In genomic region chr12:109818253-109818652, GRCh38 we compare ENCODE assay signal across 35 cellular contexts. TPM values are rescaled to one million over a fixed set of nuclear protein-coding genes. Genes with fewer than 3 reads are reported as not detected.
"Had no signal": no experiment of that assay in that cellular context is flagged by ENCODE, and none has a peak within 500 bp of the region (broad histone marks: within the 10 kb centered on the region; RNA-seq: fewer than 3 reads in every experiment).

No MANE protein-coding gene starts in this region.

- H3K4me3 Mint-ChIP-seq: activated CD4-positive, alpha-beta memory T cell treated with anti-CD3 and anti-CD28 coated beads for 36 hours; activated CD4-positive, alpha-beta T cell treated with anti-CD3 and anti-CD28 coated beads for 36 hours; activated CD4-positive, alpha-beta T cell treated with anti-CD3 and anti-CD28 coated beads, Interleukin-2, amount 10 ng/mL, durations not matched to agents 24 days and 14 days; activated CD8-positive, alpha-beta memory T cell treated with anti-CD3 and anti-CD28 coated beads, Interleukin-2, amount 10 ng/mL, durations not matched to agents 7 days and 5 days; activated CD8-positive, alpha-beta T cell treated with anti-CD3 and anti-CD28 coated beads, Interleukin-2, amount 10 ng/mL, durations not matched to agents 7 days and 5 days; activated naive CD4-positive, alpha-beta T cell treated with anti-CD3 and anti-CD28 coated beads for 36 hours; activated naive CD4-positive, alpha-beta T cell treated with anti-CD3 and anti-CD28 coated beads, Interleukin-2, amount 50 U/mL, for 24 hours; activated naive CD8-positive, alpha-beta T cell treated with anti-CD3 and anti-CD28 coated beads for 36 hours; activated naive CD8-positive, alpha-beta T cell treated with anti-CD3 and anti-CD28 coated beads, Interleukin-2, amount 50 U/mL, for 24 hours; activated T-helper 1 cell treated with anti-CD3 and anti-CD28 coated beads, Interleukin-12 subunit alpha, Interleukin-12 subunit beta, Interleukin-2, Interleukin-4 antibody, amounts not matched to agents 30 ng/mL and 10 ng/mL and 1 ng/mL, durations not matched to agents 14 hours and 24 hours and 36 hours; effector memory CD8-positive, alpha-beta T cell had no signal

- H3K4me1 ChIP-seq: esophagus muscularis mucosa, heart left ventricle had no signal

- H3K4me1 Mint-ChIP-seq: activated CD4-positive, alpha-beta T cell treated with anti-CD3 and anti-CD28 coated beads for 36 hours; activated CD4-positive, alpha-beta T cell treated with anti-CD3 and anti-CD28 coated beads, Interleukin-2, amount 10 ng/mL, durations not matched to agents 24 days and 14 days; activated CD8-positive, alpha-beta memory T cell treated with anti-CD3 and anti-CD28 coated beads, Interleukin-2, amount 10 ng/mL, durations not matched to agents 7 days and 5 days; activated naive CD4-positive, alpha-beta T cell treated with anti-CD3 and anti-CD28 coated beads, Interleukin-2, amount 50 U/mL, for 24 hours; activated naive CD8-positive, alpha-beta T cell treated with anti-CD3 and anti-CD28 coated beads for 36 hours; activated naive CD8-positive, alpha-beta T cell treated with anti-CD3 and anti-CD28 coated beads, Interleukin-2, amount 50 U/mL, for 24 hours had no signal

- H3K36me3 Mint-ChIP-seq: activated CD4-positive, alpha-beta memory T cell treated with anti-CD3 and anti-CD28 coated beads for 36 hours; activated CD8-positive, alpha-beta memory T cell treated with anti-CD3 and anti-CD28 coated beads, Interleukin-2, amount 10 ng/mL, durations not matched to agents 7 days and 5 days; activated naive CD4-positive, alpha-beta T cell treated with anti-CD3 and anti-CD28 coated beads, Interleukin-2, amount 50 U/mL, for 24 hours; activated naive CD8-positive, alpha-beta T cell treated with anti-CD3 and anti-CD28 coated beads for 36 hours had no signal

- H3K27ac Mint-ChIP-seq: activated CD4-positive, alpha-beta memory T cell treated with anti-CD3 and anti-CD28 coated beads for 36 hours; activated CD4-positive, alpha-beta T cell treated with anti-CD3 and anti-CD28 coated beads for 36 hours; activated CD4-positive, alpha-beta T cell treated with anti-CD3 and anti-CD28 coated beads, Interleukin-2, amount 10 ng/mL, durations not matched to agents 24 days and 14 days; activated CD8-positive, alpha-beta memory T cell treated with anti-CD3 and anti-CD28 coated beads, Interleukin-2, amount 10 ng/mL, durations not matched to agents 7 days and 5 days; activated CD8-positive, alpha-beta T cell treated with anti-CD3 and anti-CD28 coated beads, Interleukin-2, amount 10 ng/mL, durations not matched to agents 7 days and 5 days; activated naive CD4-positive, alpha-beta T cell treated with anti-CD3 and anti-CD28 coated beads for 36 hours; activated naive CD4-positive, alpha-beta T cell treated with anti-CD3 and anti-CD28 coated beads, Interleukin-2, amount 50 U/mL, for 24 hours; activated naive CD8-positive, alpha-beta T cell treated with anti-CD3 and anti-CD28 coated beads for 36 hours; activated naive CD8-positive, alpha-beta T cell treated with anti-CD3 and anti-CD28 coated beads, Interleukin-2, amount 50 U/mL, for 24 hours; activated T-helper 1 cell treated with anti-CD3 and anti-CD28 coated beads, Interleukin-12 subunit alpha, Interleukin-12 subunit beta, Interleukin-2, Interleukin-4 antibody, amounts not matched to agents 30 ng/mL and 10 ng/mL and 1 ng/mL, durations not matched to agents 14 hours and 24 hours and 36 hours; activated T-helper 2 cell treated with anti-CD3 and anti-CD28 coated beads, Interferon-gamma antibody, Interleukin-2, Interleukin-4, amounts not matched to agents 10 μg/mL and 5 μg/mL and 100 μg/mL, durations not matched to agents 14 hours and 24 hours and 36 hours; effector memory CD8-positive, alpha-beta T cell had no signal

- H3K36me3 ChIP-seq: adrenal gland, esophagus muscularis mucosa, gastrocnemius medialis, heart left ventricle had no signal

- DNase-seq: activated CD4-positive, alpha-beta memory T cell treated with anti-CD3 and anti-CD28 coated beads for 36 hours; activated CD4-positive, alpha-beta T cell treated with anti-CD3 and anti-CD28 coated beads for 36 hours; activated CD4-positive, alpha-beta T cell treated with anti-CD3 and anti-CD28 coated beads, Interleukin-2, amount 10 ng/mL, durations not matched to agents 24 days and 14 days; activated CD4-positive, CD25-positive, alpha-beta regulatory T cell; activated CD4-positive, CD25-positive, alpha-beta regulatory T cell treated with anti-CD3 and anti-CD28 coated beads, Interleukin-2, amount 50 U/mL, for 72 hours; activated CD8-positive, alpha-beta memory T cell treated with anti-CD3 and anti-CD28 coated beads, Interleukin-2, amount 10 ng/mL, durations not matched to agents 7 days and 5 days; activated CD8-positive, alpha-beta memory T cell treated with anti-CD3 and anti-CD28 coated beads, Interleukin-2, amount 50 U/mL, for 4 hours; activated CD8-positive, alpha-beta T cell treated with anti-CD3 and anti-CD28 coated beads, Interleukin-2, amount 10 ng/mL, durations not matched to agents 7 days and 5 days; activated effector memory CD4-positive, alpha-beta T cell treated with anti-CD3 and anti-CD28 coated beads, Interleukin-2, amount 50 U/mL, for 16 hours; activated naive CD4-positive, alpha-beta T cell treated with anti-CD3 and anti-CD28 coated beads for 36 hours; activated naive CD8-positive, alpha-beta T cell treated with anti-CD3 and anti-CD28 coated beads for 36 hours; activated naive CD8-positive, alpha-beta T cell treated with anti-CD3 and anti-CD28 coated beads, Interleukin-2, amount 50 U/mL, for 24 hours; activated T-cell treated with anti-CD3 and anti-CD28 coated beads, Interleukin-2, amount 50 U/mL, for 1 hour; activated T-cell treated with anti-CD3 and anti-CD28 coated beads, Interleukin-2, amount 50 U/mL, for 48 hours; adrenal gland; amygdala; aorta; body of pancreas; caudate nucleus; cortex of kidney; dermis blood vessel endothelial cell; effector CD4-positive, alpha-beta T cell; effector memory CD8-positive, alpha-beta T cell; erythroblast; gastrocnemius medialis; glutamatergic neuron; T-helper 2 cell had no signal

- H3K27ac ChIP-seq: adrenal gland, body of pancreas, esophagus muscularis mucosa, foreskin keratinocyte, gastrocnemius medialis, heart left ventricle had no signal

- H3K9me3 Mint-ChIP-seq: activated CD4-positive, alpha-beta memory T cell treated with anti-CD3 and anti-CD28 coated beads for 36 hours; activated CD4-positive, alpha-beta T cell treated with anti-CD3 and anti-CD28 coated beads, Interleukin-2, amount 10 ng/mL, durations not matched to agents 24 days and 14 days; activated naive CD4-positive, alpha-beta T cell treated with anti-CD3 and anti-CD28 coated beads for 36 hours; activated naive CD4-positive, alpha-beta T cell treated with anti-CD3 and anti-CD28 coated beads, Interleukin-2, amount 50 U/mL, for 24 hours; activated naive CD8-positive, alpha-beta T cell treated with anti-CD3 and anti-CD28 coated beads for 36 hours; activated naive CD8-positive, alpha-beta T cell treated with anti-CD3 and anti-CD28 coated beads, Interleukin-2, amount 50 U/mL, for 24 hours; activated T-helper 1 cell treated with anti-CD3 and anti-CD28 coated beads, Interleukin-12 subunit alpha, Interleukin-12 subunit beta, Interleukin-2, Interleukin-4 antibody, amounts not matched to agents 30 ng/mL and 10 ng/mL and 1 ng/mL, durations not matched to agents 14 hours and 24 hours and 36 hours; activated T-helper 2 cell treated with anti-CD3 and anti-CD28 coated beads, Interferon-gamma antibody, Interleukin-2, Interleukin-4, amounts not matched to agents 10 μg/mL and 5 μg/mL and 100 μg/mL, durations not matched to agents 14 hours and 24 hours and 36 hours; effector memory CD8-positive, alpha-beta T cell had no signal

- H3K4me3 ChIP-seq: adrenal gland, body of pancreas, esophagus muscularis mucosa, gastrocnemius medialis, heart left ventricle had no signal

- H3K9me3 ChIP-seq: adrenal gland, body of pancreas, esophagus muscularis mucosa, gastrocnemius medialis, heart left ventricle had no signal

- ATAC-seq: activated CD4-positive, alpha-beta T cell treated with anti-CD3 and anti-CD28 coated beads for 36 hours; activated CD8-positive, alpha-beta memory T cell treated with anti-CD3 and anti-CD28 coated beads, Interleukin-2, amount 10 ng/mL, durations not matched to agents 7 days and 5 days; activated CD8-positive, alpha-beta T cell treated with anti-CD3 and anti-CD28 coated beads, Interleukin-2, amount 10 ng/mL, durations not matched to agents 7 days and 5 days; activated naive CD8-positive, alpha-beta T cell treated with anti-CD3 and anti-CD28 coated beads, Interleukin-2, amount 50 U/mL, for 24 hours; body of pancreas; effector memory CD8-positive, alpha-beta T cell; gastrocnemius medialis; heart left ventricle had no signal

- H3K27me3 Mint-ChIP-seq: activated CD4-positive, alpha-beta T cell treated with anti-CD3 and anti-CD28 coated beads for 36 hours; activated naive CD4-positive, alpha-beta T cell treated with anti-CD3 and anti-CD28 coated beads, Interleukin-2, amount 50 U/mL, for 24 hours; activated naive CD8-positive, alpha-beta T cell treated with anti-CD3 and anti-CD28 coated beads for 36 hours had no signal

- H3K27me3 ChIP-seq: adrenal gland, body of pancreas, foreskin keratinocyte had no signal

- FAIRE-seq: colon had no signal

RNA-seq across cellular contexts. Expression of gene TRPV4, which starts 14.9 kb away (rescaled TPM):
- total RNA-seq: activated CD4-positive, alpha-beta memory T cell treated with anti-CD3 and anti-CD28 coated beads for 36 hours; activated CD4-positive, alpha-beta T cell treated with anti-CD3 and anti-CD28 coated beads for 36 hours; activated CD4-positive, alpha-beta T cell treated with anti-CD3 and anti-CD28 coated beads, Interleukin-2, amount 10 ng/mL, durations not matched to agents 24 days and 14 days; activated CD8-positive, alpha-beta memory T cell treated with anti-CD3 and anti-CD28 coated beads for 36 hours; activated CD8-positive, alpha-beta memory T cell treated with anti-CD3 and anti-CD28 coated beads, Interleukin-2, amount 10 ng/mL, durations not matched to agents 7 days and 5 days; activated CD8-positive, alpha-beta T cell treated with anti-CD3 and anti-CD28 coated beads, Interleukin-2, amount 10 ng/mL, durations not matched to agents 7 days and 5 days; activated naive CD4-positive, alpha-beta T cell treated with anti-CD3 and anti-CD28 coated beads for 36 hours; activated naive CD8-positive, alpha-beta T cell treated with anti-CD3 and anti-CD28 coated beads for 36 hours; activated T-helper 1 cell treated with anti-CD3 and anti-CD28 coated beads, Interleukin-12 subunit alpha, Interleukin-12 subunit beta, Interleukin-2, Interleukin-4 antibody, amounts not matched to agents 30 ng/mL and 10 ng/mL and 1 ng/mL, durations not matched to agents 14 hours and 24 hours and 36 hours; activated T-helper 2 cell treated with anti-CD3 and anti-CD28 coated beads, Interferon-gamma antibody, Interleukin-2, Interleukin-4, amounts not matched to agents 10 μg/mL and 5 μg/mL and 100 μg/mL, durations not matched to agents 14 hours and 24 hours and 36 hours; gastrocnemius medialis had no signal
